1 cellular context compared by ENCODE assay signal in the genomic region with DNA sequence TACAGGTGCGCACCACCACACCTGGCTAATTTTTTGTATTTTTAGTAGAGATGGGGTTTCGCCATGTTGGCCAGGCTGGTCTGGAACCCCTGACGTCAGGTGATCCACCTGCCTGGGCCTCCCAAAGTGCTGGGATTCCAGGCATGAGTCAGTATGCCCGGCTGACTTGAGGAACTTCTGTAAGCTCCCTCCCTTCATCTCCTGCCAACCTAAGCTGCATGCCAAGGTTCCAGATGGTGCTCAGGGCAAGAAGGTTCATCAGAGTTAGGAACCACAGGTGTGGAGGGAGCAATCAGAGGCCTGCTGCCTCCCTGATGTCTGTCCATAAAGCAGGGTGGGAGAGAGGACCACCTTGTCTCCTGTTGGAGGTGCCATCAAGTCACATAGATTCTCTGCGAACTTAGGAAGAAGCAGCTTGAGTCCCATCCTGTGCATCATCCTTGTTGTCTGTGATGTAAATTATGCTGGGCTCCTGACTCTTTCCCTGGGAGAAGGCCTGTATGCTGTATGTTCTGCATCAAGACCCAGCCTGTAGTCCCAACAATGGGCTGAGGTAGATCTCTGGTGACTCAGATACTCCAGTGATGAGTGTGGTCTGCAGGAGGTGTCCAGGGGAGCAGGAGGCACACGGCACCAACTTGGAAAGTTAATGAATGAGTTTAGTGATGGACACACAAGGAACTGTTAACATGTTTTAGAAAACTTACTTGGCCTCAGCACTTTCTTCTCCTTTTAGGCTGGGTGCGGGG.
TF ChIP-seq lines count a peak whose summit lies in the region.

No MANE protein-coding gene starts in this region.

TF ChIP-seq in HepG2, 621 proteins besides CTCF, POLR2A, EP300 and RAD21 (continued from another document):
- TF ChIP-seq, protein P1, sequence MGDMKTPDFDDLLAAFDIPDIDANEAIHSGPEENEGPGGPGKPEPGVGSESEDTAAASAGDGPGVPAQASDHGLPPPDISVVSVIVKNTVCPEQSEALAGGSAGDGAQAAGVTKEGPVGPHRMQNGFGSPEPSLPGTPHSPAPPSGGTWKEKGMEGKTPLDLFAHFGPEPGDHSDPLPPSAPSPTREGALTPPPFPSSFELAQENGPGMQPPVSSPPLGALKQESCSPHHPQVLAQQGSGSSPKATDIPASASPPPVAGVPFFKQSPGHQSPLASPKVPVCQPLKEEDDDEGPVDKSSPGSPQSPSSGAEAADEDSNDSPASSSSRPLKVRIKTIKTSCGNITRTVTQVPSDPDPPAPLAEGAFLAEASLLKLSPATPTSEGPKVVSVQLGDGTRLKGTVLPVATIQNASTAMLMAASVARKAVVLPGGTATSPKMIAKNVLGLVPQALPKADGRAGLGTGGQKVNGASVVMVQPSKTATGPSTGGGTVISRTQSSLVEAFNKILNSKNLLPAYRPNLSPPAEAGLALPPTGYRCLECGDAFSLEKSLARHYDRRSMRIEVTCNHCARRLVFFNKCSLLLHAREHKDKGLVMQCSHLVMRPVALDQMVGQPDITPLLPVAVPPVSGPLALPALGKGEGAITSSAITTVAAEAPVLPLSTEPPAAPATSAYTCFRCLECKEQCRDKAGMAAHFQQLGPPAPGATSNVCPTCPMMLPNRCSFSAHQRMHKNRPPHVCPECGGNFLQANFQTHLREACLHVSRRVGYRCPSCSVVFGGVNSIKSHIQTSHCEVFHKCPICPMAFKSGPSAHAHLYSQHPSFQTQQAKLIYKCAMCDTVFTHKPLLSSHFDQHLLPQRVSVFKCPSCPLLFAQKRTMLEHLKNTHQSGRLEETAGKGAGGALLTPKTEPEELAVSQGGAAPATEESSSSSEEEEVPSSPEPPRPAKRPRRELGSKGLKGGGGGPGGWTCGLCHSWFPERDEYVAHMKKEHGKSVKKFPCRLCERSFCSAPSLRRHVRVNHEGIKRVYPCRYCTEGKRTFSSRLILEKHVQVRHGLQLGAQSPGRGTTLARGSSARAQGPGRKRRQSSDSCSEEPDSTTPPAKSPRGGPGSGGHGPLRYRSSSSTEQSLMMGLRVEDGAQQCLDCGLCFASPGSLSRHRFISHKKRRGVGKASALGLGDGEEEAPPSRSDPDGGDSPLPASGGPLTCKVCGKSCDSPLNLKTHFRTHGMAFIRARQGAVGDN (CRISPR knock-in tag; IDR thresholded peaks at IDR 0.05) = 0 out of 2 replicates have a peak, but pooled peaks have one; percentile 20
